2 cellular contexts compared by ENCODE assay signal in genomic region chr12:57220770-57221168, GRCh38.
TF ChIP-seq lines count a peak whose summit lies in the region.

No MANE protein-coding gene starts in this region.

TF ChIP-seq in H1, 55 proteins besides CTCF, POLR2A, EP300 and RAD21:
- TF ChIP-seq PHF8 (conservative IDR thresholded peaks at IDR 0.05; ENCODE audit: low read depth, low read length) (no peak), YY1 (IDR thresholded peaks at IDR 0.05; ENCODE audit: low read depth, low read length) (no peak), SIRT6 (IDR thresholded peaks at IDR 0.05; ENCODE audit: low read length) (no peak), TBP (IDR thresholded peaks at IDR 0.05; ENCODE audit: low read depth, low read length) (no peak), TCF12 (IDR thresholded peaks at IDR 0.05; ENCODE audit: low read depth, low read length) (no peak)

TF ChIP-seq in SK-N-SH treated with all-trans-retinoic acid at 6 μM for 48 hours, 23 proteins besides CTCF, POLR2A, EP300 and RAD21:
- TF ChIP-seq ISL1 (CRISPR knock-in tag; IDR thresholded peaks at IDR 0.05), result no peak
- TF ChIP-seq ZNF70 (CRISPR knock-in tag; IDR thresholded peaks at IDR 0.05), result no peak
- no peak for TF ChIP-seq PPARA (CRISPR knock-in tag; IDR thresholded peaks at IDR 0.05; ENCODE audit: borderline replicate concordance)
- TF ChIP-seq BACH2 (CRISPR knock-in tag; IDR thresholded peaks at IDR 0.05; ENCODE audit: borderline replicate concordance), result no peak
- no peak for TF ChIP-seq ARNTL (CRISPR knock-in tag; IDR thresholded peaks at IDR 0.05; ENCODE audit: borderline replicate concordance, low read depth)
- TF ChIP-seq TCF4 (CRISPR knock-in tag; IDR thresholded peaks at IDR 0.05; ENCODE audit: borderline replicate concordance), result no peak
- TF ChIP-seq ZFP3 (CRISPR knock-in tag; IDR thresholded peaks at IDR 0.05), result no peak
- TF ChIP-seq GLIS3 (CRISPR knock-in tag; IDR thresholded peaks at IDR 0.05), result no peak
- TF ChIP-seq ZFP30 (CRISPR knock-in tag; IDR thresholded peaks at IDR 0.05), result no peak
- TF ChIP-seq ZNF8 (CRISPR knock-in tag; IDR thresholded peaks at IDR 0.05), result no peak
- TF ChIP-seq ZNF565 (CRISPR knock-in tag; conservative IDR thresholded peaks at IDR 0.05; ENCODE audit: low read depth), result no peak
- no peak for TF ChIP-seq POU6F1 (CRISPR knock-in tag; IDR thresholded peaks at IDR 0.05; ENCODE audit: borderline replicate concordance, low read depth)
- no peak for TF ChIP-seq PATZ1 (CRISPR knock-in tag; IDR thresholded peaks at IDR 0.05; ENCODE audit: borderline replicate concordance)
- no peak for TF ChIP-seq ESRRG (CRISPR knock-in tag; IDR thresholded peaks at IDR 0.05)
- TF ChIP-seq OSR1 (CRISPR knock-in tag; IDR thresholded peaks at IDR 0.05), result no peak
- TF ChIP-seq SNAI2 (CRISPR knock-in tag; IDR thresholded peaks at IDR 0.05), result no peak
